Comparison of ENCODE assay signal across 7 cellular contexts in the genomic region with DNA sequence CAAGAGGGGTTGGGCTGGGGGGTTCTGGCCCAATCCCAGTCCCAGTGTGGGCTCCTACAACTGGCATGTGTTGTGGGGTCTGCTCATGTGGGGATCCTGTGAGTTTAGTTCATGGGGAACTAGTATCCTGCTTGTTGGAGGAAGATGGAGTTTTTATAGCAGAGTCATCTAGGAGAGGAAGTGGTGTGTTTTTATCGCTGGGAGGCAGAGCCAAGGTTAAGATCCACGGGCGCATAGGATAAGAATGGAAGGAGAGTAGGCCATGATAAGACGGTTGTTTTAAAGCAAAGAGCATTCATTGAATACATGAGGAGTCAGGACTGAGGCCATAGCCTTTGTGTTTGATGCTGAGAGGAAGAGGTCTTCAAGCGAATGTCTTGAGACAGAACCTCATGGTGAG.
"Had no signal": no experiment of that assay in that cellular context is flagged by ENCODE, and none has a peak within 500 bp of the region (broad histone marks: within the 10 kb centered on the region; RNA-seq: fewer than 3 reads in every experiment).

No MANE protein-coding gene starts in this region.

- H3K4me2 ChIP-seq: GM23338 had no signal

- DNase-seq: H9, HCEC 1CT, IMR-90 had no signal

- H2AFZ ChIP-seq: GM23338 had no signal

- FAIRE-seq: H1, H54, HTR-8/SVneo had no signal

- H3K4me3 ChIP-seq: GM23338 had no signal

- ATAC-seq: GM23338 had no signal
